24 cellular contexts compared by ENCODE assay signal in genomic region chr2:142694282-142694681, GRCh38.
"Had no signal": no experiment of that assay in that cellular context is flagged by ENCODE, and none has a peak within 500 bp of the region (broad histone marks: within the 10 kb centered on the region; RNA-seq: fewer than 3 reads in every experiment).

No MANE protein-coding gene starts in this region.

- H3K4me1 Mint-ChIP-seq: naive thymus-derived CD4-positive, alpha-beta T cell had no signal

- H3K27ac Mint-ChIP-seq: mesothelial cell of epicardium; naive thymus-derived CD4-positive, alpha-beta T cell; natural killer cell treated with Interleukin-12 subunit alpha and Interleukin-12 subunit beta and Interleukin-15 and Interleukin-18, amount 100 ng/mL, for 72 hours; stimulated activated naive B cell treated with anti-CD40 and anti-IgM and Interleukin-4, amounts not matched to agents 10 μg/mL and 1 μg/mL and 100 μg/mL, for 72 hours; type B pancreatic cell had no signal

- H3K36me3 Mint-ChIP-seq: naive thymus-derived CD4-positive, alpha-beta T cell; natural killer cell treated with Interleukin-12 subunit alpha and Interleukin-12 subunit beta and Interleukin-15 and Interleukin-18, amount 100 ng/mL, for 72 hours; stimulated activated naive B cell treated with anti-CD40 and anti-IgM and Interleukin-4, amounts not matched to agents 10 μg/mL and 1 μg/mL and 100 μg/mL, for 72 hours had no signal

- DNase-seq: hippocampal formation; kidney glomerular epithelial cell; left cardiac atrium; lower lobe of right lung; mammary epithelial cell; mesenchymal stem cell; naive thymus-derived CD4-positive, alpha-beta T cell; pancreas; retina; stimulated activated CD4-positive, alpha-beta T cell treated with anti-CD3 and anti-CD28 coated beads, Interleukin-12 subunit alpha, Interleukin-12 subunit beta, amount 100 ng/mL, for 4 hours; stimulated activated CD4-positive, alpha-beta T cell treated with anti-CD3 and anti-CD28 coated beads, Interleukin-15, amount 100 ng/mL, for 24 hours; stimulated activated CD4-positive, alpha-beta T cell treated with anti-CD3 and anti-CD28 coated beads, Interleukin-2, amount 100 ng/mL, for 24 hours; stimulated activated CD4-positive, alpha-beta T cell treated with anti-CD3 and anti-CD28 coated beads, Interleukin-4, amount 100 ng/mL, for 1 hour; stimulated activated naive B cell treated with anti-CD40 and anti-IgM and Interleukin-4, amounts not matched to agents 10 μg/mL and 1 μg/mL and 100 μg/mL, for 72 hours; stimulated activated naive CD8-positive, alpha-beta T cell treated with anti-CD3 and anti-CD28 coated beads, Interleukin-15, Interleukin-2, amounts not matched to agents 100 U/mL and 50 U/mL, for 24 hours; stomach; tibial artery had no signal

- H3K27me3 ChIP-seq: pancreas, stomach, tibial artery, vagina had no signal

- H3K36me3 ChIP-seq: lower lobe of right lung, pancreas, prostate gland, stomach, thoracic aorta, tibial artery, vagina had no signal

- H3K9me3 Mint-ChIP-seq: stimulated activated naive B cell treated with anti-CD40 and anti-IgM and Interleukin-4, amounts not matched to agents 10 μg/mL and 1 μg/mL and 100 μg/mL, for 72 hours had no signal

- H3K27ac ChIP-seq: lower lobe of right lung, pancreas, prostate gland, skin epidermis, stomach, thoracic aorta, tibial artery, vagina had no signal

- H3K27me3 Mint-ChIP-seq: natural killer cell treated with Interleukin-12 subunit alpha and Interleukin-12 subunit beta and Interleukin-15 and Interleukin-18, amount 100 ng/mL, for 72 hours; stimulated activated naive B cell treated with anti-CD40 and anti-IgM and Interleukin-4, amounts not matched to agents 10 μg/mL and 1 μg/mL and 100 μg/mL, for 72 hours; type B pancreatic cell had no signal

- H3K4me3 ChIP-seq: lower lobe of right lung, pancreas, prostate gland, skin epidermis, stomach, thoracic aorta, tibial artery, vagina had no signal

- H3K9me3 ChIP-seq: lower lobe of right lung, pancreas, prostate gland, thoracic aorta, tibial artery, vagina had no signal

- H3K4me1 ChIP-seq: lower lobe of right lung, pancreas, prostate gland, tibial artery, vagina had no signal

- H3K4me3 Mint-ChIP-seq: mesothelial cell of epicardium; naive thymus-derived CD4-positive, alpha-beta T cell; natural killer cell treated with Interleukin-12 subunit alpha and Interleukin-12 subunit beta and Interleukin-15 and Interleukin-18, amount 100 ng/mL, for 72 hours; stimulated activated naive B cell treated with anti-CD40 and anti-IgM and Interleukin-4, amounts not matched to agents 10 μg/mL and 1 μg/mL and 100 μg/mL, for 72 hours; type B pancreatic cell had no signal
